22 cellular contexts compared by ENCODE assay signal in the genomic region with DNA sequence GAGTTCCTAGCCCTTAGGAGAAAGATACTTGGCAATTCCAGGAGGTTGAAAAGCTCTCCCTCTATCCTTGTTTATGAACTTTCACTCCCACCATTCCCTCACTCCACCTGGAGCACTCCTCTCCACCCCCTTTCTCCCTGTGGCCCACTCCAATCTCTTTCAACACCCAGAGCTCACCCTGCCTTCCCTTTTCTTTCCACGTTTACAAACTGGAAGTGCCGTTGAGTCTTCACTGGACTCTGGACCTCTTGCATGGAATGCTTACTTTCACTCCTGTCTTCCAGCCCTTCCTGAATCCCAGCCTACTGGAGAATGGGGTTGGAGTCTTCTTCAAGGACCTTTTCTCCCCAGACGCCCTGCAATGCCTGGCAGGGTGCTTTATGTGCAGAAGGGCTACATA.
"Had no signal": no experiment of that assay in that cellular context is flagged by ENCODE, and none has a peak within 500 bp of the region (broad histone marks: within the 10 kb centered on the region; RNA-seq: fewer than 3 reads in every experiment).

No MANE protein-coding gene starts in this region.

- H3K36me3 ChIP-seq: adrenal gland had no signal

- H3K4me3 Mint-ChIP-seq: activated CD4-positive, alpha-beta memory T cell treated with anti-CD3 and anti-CD28 coated beads for 36 hours; activated CD4-positive, alpha-beta T cell treated with anti-CD3 and anti-CD28 coated beads, Interleukin-2, amount 10 ng/mL, durations not matched to agents 7 days and 5 days; activated naive CD8-positive, alpha-beta T cell treated with anti-CD3 and anti-CD28 coated beads, Interleukin-2, amount 10 ng/mL, durations not matched to agents 7 days and 5 days had no signal

- FAIRE-seq: K562 had no signal

- H3K27me3 ChIP-seq: adrenal gland had no signal

- H3K27me3 Mint-ChIP-seq: activated CD4-positive, alpha-beta memory T cell treated with anti-CD3 and anti-CD28 coated beads for 36 hours had no signal

- H3K27ac Mint-ChIP-seq: activated CD4-positive, alpha-beta memory T cell treated with anti-CD3 and anti-CD28 coated beads for 36 hours; activated CD4-positive, alpha-beta T cell treated with anti-CD3 and anti-CD28 coated beads, Interleukin-2, amount 10 ng/mL, durations not matched to agents 7 days and 5 days; activated naive CD8-positive, alpha-beta T cell treated with anti-CD3 and anti-CD28 coated beads, Interleukin-2, amount 10 ng/mL, durations not matched to agents 7 days and 5 days had no signal

- H3K36me3 Mint-ChIP-seq: activated CD4-positive, alpha-beta memory T cell treated with anti-CD3 and anti-CD28 coated beads for 36 hours had no signal

- H3K9me3 ChIP-seq: adrenal gland had no signal

- DNase-seq: activated CD4-positive, alpha-beta memory T cell treated with anti-CD3 and anti-CD28 coated beads for 36 hours; activated CD4-positive, alpha-beta T cell treated with anti-CD3 and anti-CD28 coated beads, Interleukin-2, amount 10 ng/mL, durations not matched to agents 7 days and 5 days; activated CD4-positive, CD25-positive, alpha-beta regulatory T cell; activated CD8-positive, alpha-beta memory T cell treated with anti-CD3 and anti-CD28 coated beads, Interleukin-2, amount 50 U/mL, for 4 hours; activated naive CD4-positive, alpha-beta T cell treated with anti-CD3 and anti-CD28 coated beads, Interleukin-2, amount 50 U/mL, for 16 hours; activated naive CD8-positive, alpha-beta T cell treated with anti-CD3 and anti-CD28 coated beads, Interleukin-2, amount 10 ng/mL, durations not matched to agents 7 days and 5 days; adrenal gland; anterior cingulate cortex; caudate nucleus; Karpas-422; MM.1S; NCI-H1105; NCI-H1436; NCI-H187; NCI-H2081; NCI-H446; NCI-H524; PC-3; SHP77 treated with DMSO at 0.1 percent for 48 hours; T-helper 2 cell had no signal

- ATAC-seq: K562, PC-3 had no signal

- H3K27ac ChIP-seq: adrenal gland, VCaP had no signal

- H3K4me3 ChIP-seq: adrenal gland, K562 had no signal
